ENCODE assay signal across 11 cellular contexts in the genomic region with DNA sequence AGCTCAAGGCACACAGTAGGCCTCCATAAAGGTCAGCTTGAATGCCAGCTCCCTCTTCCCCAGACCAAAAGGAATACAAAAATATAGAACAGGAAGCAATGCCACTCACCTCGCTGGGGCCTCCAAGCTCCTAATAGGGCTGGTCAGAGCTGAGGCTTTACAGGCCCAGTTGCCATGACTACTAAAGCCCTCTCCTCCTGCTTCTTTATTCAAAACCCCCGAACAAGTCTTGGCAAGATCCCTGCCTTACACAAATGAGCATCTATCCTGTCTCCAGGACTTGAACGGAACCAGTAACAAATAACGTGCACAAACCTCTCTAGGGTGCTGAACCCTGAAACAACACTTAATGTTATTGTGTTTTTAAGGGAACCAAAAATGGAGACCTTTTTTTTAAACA.
A peak's percentile ranks its signal among the peaks of the same experiment; 100 is the strongest.
DNase-seq lines count a peak whose midpoint lies in the region; ATAC-seq and TF ChIP-seq lines count a peak whose summit lies in the region.
"Had no signal": no experiment of that assay in that cellular context is flagged by ENCODE, and none has a peak within 500 bp of the region (broad histone marks: within the 10 kb centered on the region; RNA-seq: fewer than 3 reads in every experiment).

No MANE protein-coding gene starts in this region.

- no peak overlapping the region for H3K4me3 Mint-ChIP-seq in GM23338
- H3K4me3 Mint-ChIP-seq in endodermal cell = no peak overlapping the region
- no peak overlapping the region for H3K4me3 Mint-ChIP-seq in activated T-helper 2 cell treated with anti-CD3 and anti-CD28 coated beads, Interferon-gamma antibody, Interleukin-2, Interleukin-4, amounts not matched to agents 10 μg/mL and 5 μg/mL and 100 μg/mL, durations not matched to agents 14 hours and 24 hours and 36 hours (ENCODE audit: low read depth)
- no peak overlapping the region for H3K4me3 Mint-ChIP-seq in effector memory CD8-positive, alpha-beta T cell
- H3K4me3 Mint-ChIP-seq: activated T-cell treated with anti-CD3 and anti-CD28 coated beads, Interleukin-2, amount 50 U/mL, for 72 hours had no signal

- no peaks in the 10 kb centered on the region; the same call in 1 of the 2 replicates for H3K36me3 ChIP-seq in GM23338 (ENCODE audit: insufficient read depth)
- H3K36me3 ChIP-seq in endodermal cell (ENCODE audit: control insufficient read depth, insufficient read depth, low read length) = no peaks in the 10 kb centered on the region
- H3K36me3 ChIP-seq in osteoblast (ENCODE audit: insufficient read depth, low read length) = no peaks in the 10 kb centered on the region
- H3K36me3 ChIP-seq: uterus had no signal

- no peaks in the 10 kb centered on the region for H3K9me3 ChIP-seq in endodermal cell (ENCODE audit: control insufficient read depth, low read length)
- no peaks in the 10 kb centered on the region for H3K9me3 ChIP-seq in osteoblast (ENCODE audit: low read depth, low read length)
- H3K9me3 ChIP-seq: uterus had no signal

- H3K79me2 ChIP-seq in GM23338 (replicated peaks; ENCODE audit: insufficient read depth) (no peaks in the 10 kb centered on the region), osteoblast (ENCODE audit: insufficient read depth, low read length) (peaks cover 8% of the 10 kb centered on the region)

- H3K27me3 Mint-ChIP-seq in GM23338 (ENCODE audit: insufficient read depth, low read depth, poor library complexity) = peaks cover 2% of the 10 kb centered on the region
- no peaks in the 10 kb centered on the region for H3K27me3 Mint-ChIP-seq in endodermal cell (ENCODE audit: insufficient read depth)
- no peaks in the 10 kb centered on the region for H3K27me3 Mint-ChIP-seq in activated T-helper 2 cell treated with anti-CD3 and anti-CD28 coated beads, Interferon-gamma antibody, Interleukin-2, Interleukin-4, amounts not matched to agents 10 μg/mL and 5 μg/mL and 100 μg/mL, durations not matched to agents 14 hours and 24 hours and 36 hours (ENCODE audit: low read depth)
- H3K27me3 Mint-ChIP-seq in effector memory CD8-positive, alpha-beta T cell = no peaks in the 10 kb centered on the region

- no peaks in the 10 kb centered on the region; the same call in 1 of the 2 replicates for H3K9me2 ChIP-seq in GM23338 (ENCODE audit: insufficient read depth)

- H2AFZ ChIP-seq in GM23338 (no peak overlapping the region), osteoblast (ENCODE audit: low read length) (no peak overlapping the region)

- H3K4me1 Mint-ChIP-seq in GM23338 (peaks cover 22% of the 10 kb centered on the region), endodermal cell (peaks cover 39% of the 10 kb centered on the region)
- H3K4me1 Mint-ChIP-seq in activated T-helper 2 cell treated with anti-CD3 and anti-CD28 coated beads, Interferon-gamma antibody, Interleukin-2, Interleukin-4, amounts not matched to agents 10 μg/mL and 5 μg/mL and 100 μg/mL, durations not matched to agents 14 hours and 24 hours and 36 hours (ENCODE audit: low read depth) = no peaks in the 10 kb centered on the region
- H3K4me1 Mint-ChIP-seq in effector memory CD8-positive, alpha-beta T cell (ENCODE audit: low read depth in 2 of 2) = peaks cover 3 to 6% of the 10 kb centered on the region in 2 donors

- 67 to 76% methylated on average over 2 to 4 of the region's 4 CpGs for WGBS in endodermal cell (ENCODE audit: insufficient coverage in 1 of 2, insufficient read length in 1 of 2), 2 experiments

- intact Hi-C loops in activated T-helper 2 cell treated with anti-CD3 and anti-CD28 coated beads, Interferon-gamma antibody, Interleukin-2, Interleukin-4, amounts not matched to agents 10 μg/mL and 5 μg/mL and 100 μg/mL, durations not matched to agents 14 hours and 24 hours and 36 hours (cut with micrococcal nuclease) = no loop called here

- DNase-seq in GM23338 (ENCODE audit: low spot score) = peak; percentile 46
- peak; percentile 44 for DNase-seq in NCI-H345 treated with DMSO at 0.1 percent for 48 hours (lab: John Stamatoyannopoulos, UW; ENCODE audit: unreplicated experiment)
- peak; percentile 58 for DNase-seq in endodermal cell
- DNase-seq in osteoblast (ENCODE audit: insufficient read length, low spot score, missing footprints) = no peak
- no peak for DNase-seq in activated T-helper 2 cell treated with anti-CD3 and anti-CD28 coated beads, Interferon-gamma antibody, Interleukin-2, Interleukin-4, amounts not matched to agents 10 μg/mL and 5 μg/mL and 100 μg/mL, durations not matched to agents 14 hours and 24 hours and 36 hours (ENCODE audit: low spot score)
- no peak for DNase-seq in activated CD4-positive, alpha-beta T cell treated with anti-CD3 and anti-CD28 coated beads for 48 hours
- DNase-seq in effector memory CD8-positive, alpha-beta T cell = no peak
- DNase-seq: activated T-cell treated with anti-CD3 and anti-CD28 coated beads, Interleukin-2, amount 50 U/mL, for 72 hours; effector CD4-positive, alpha-beta T cell had no signal

- peaks cover 3% of the 10 kb centered on the region; the same call in 1 of the 3 replicates for H3K9me3 Mint-ChIP-seq in GM23338
- peaks cover 9% of the 10 kb centered on the region for H3K9me3 Mint-ChIP-seq in endodermal cell
- H3K9me3 Mint-ChIP-seq in activated T-helper 2 cell treated with anti-CD3 and anti-CD28 coated beads, Interferon-gamma antibody, Interleukin-2, Interleukin-4, amounts not matched to agents 10 μg/mL and 5 μg/mL and 100 μg/mL, durations not matched to agents 14 hours and 24 hours and 36 hours = no peaks in the 10 kb centered on the region
- H3K9me3 Mint-ChIP-seq in effector memory CD8-positive, alpha-beta T cell = no peaks in the 10 kb centered on the region
- H3K9me3 Mint-ChIP-seq: activated T-cell treated with anti-CD3 and anti-CD28 coated beads, Interleukin-2, amount 50 U/mL, for 72 hours had no signal

- H3F3A ChIP-seq in GM23338 (replicated peaks; ENCODE audit: low read depth) = no peaks in the 10 kb centered on the region

- H3K4me1 ChIP-seq in GM23338 (ENCODE audit: insufficient read depth) = peaks cover 8% of the 10 kb centered on the region; the same call in 1 of the 2 replicates
- peaks cover 7% of the 10 kb centered on the region for H3K4me1 ChIP-seq in endodermal cell (ENCODE audit: control insufficient read depth, insufficient read depth, low read length)
- H3K4me1 ChIP-seq in osteoblast (ENCODE audit: insufficient read depth, low read length) = peaks cover 46% of the 10 kb centered on the region
- H3K4me1 ChIP-seq: uterus had no signal

- TF ChIP-seq CTCF in GM23338 (conservative IDR thresholded peaks at IDR 0.05; ENCODE audit: low read depth in 2 of 2) = no peak
- TF ChIP-seq CTCF in endodermal cell (conservative IDR thresholded peaks at IDR 0.05) = no peak
- no peak for TF ChIP-seq CTCF in osteoblast (IDR thresholded peaks at IDR 0.05; ENCODE audit: extremely low read depth, low read depth, low read length)

- H3K27me3 ChIP-seq in GM23338 (ENCODE audit: insufficient read depth) = no peaks in the 10 kb centered on the region
- H3K27me3 ChIP-seq in endodermal cell (ENCODE audit: control insufficient read depth, insufficient read depth, low read length, poor library complexity, severe bottlenecking) = no peaks in the 10 kb centered on the region
- no peaks in the 10 kb centered on the region for H3K27me3 ChIP-seq in osteoblast (ENCODE audit: insufficient read depth, low read length)
- H3K27me3 ChIP-seq: uterus had no signal

- ATAC-seq in GM23338 (peak; percentile 87), GM18520 (IDR thresholded peaks at IDR 0.05; ENCODE audit: unreplicated experiment) (no peak)
- no peak for ATAC-seq in effector memory CD8-positive, alpha-beta T cell (replicated peaks)
- ATAC-seq: activated T-cell treated with anti-CD3 and anti-CD28 coated beads, Interleukin-2, amount 50 U/mL, for 72 hours had no signal

- H3K36me3 Mint-ChIP-seq in GM23338 (ENCODE audit: low read depth) (no peaks in the 10 kb centered on the region), endodermal cell (ENCODE audit: low read depth) (peaks cover under 1% of the 10 kb centered on the region)
- H3K36me3 Mint-ChIP-seq in activated T-helper 2 cell treated with anti-CD3 and anti-CD28 coated beads, Interferon-gamma antibody, Interleukin-2, Interleukin-4, amounts not matched to agents 10 μg/mL and 5 μg/mL and 100 μg/mL, durations not matched to agents 14 hours and 24 hours and 36 hours (ENCODE audit: low read depth) = no peaks in the 10 kb centered on the region
- no peaks in the 10 kb centered on the region for H3K36me3 Mint-ChIP-seq in effector memory CD8-positive, alpha-beta T cell (ENCODE audit: insufficient read depth)

- no peak overlapping the region for H3K4me2 ChIP-seq in GM23338
- peak overlapping the region; percentile 35 for H3K4me2 ChIP-seq in osteoblast (ENCODE audit: insufficient read depth, low read length)

- H3K9ac ChIP-seq in endodermal cell (ENCODE audit: extremely low read depth, low read length, poor library complexity, severe bottlenecking) = no peak overlapping the region

- H3K4me3 ChIP-seq in GM23338 = no peak overlapping the region
- no peak overlapping the region for H3K4me3 ChIP-seq in endodermal cell (ENCODE audit: low read length)
- H3K4me3 ChIP-seq in osteoblast (ENCODE audit: insufficient read depth, low read length) = no peak overlapping the region
- H3K4me3 ChIP-seq: uterus had no signal

- no peak overlapping the region; the same call in 1 of the 2 replicates for H3K27ac Mint-ChIP-seq in GM23338
- peak overlapping the region; percentile 6 for H3K27ac Mint-ChIP-seq in endodermal cell
- H3K27ac Mint-ChIP-seq in activated T-helper 2 cell treated with anti-CD3 and anti-CD28 coated beads, Interferon-gamma antibody, Interleukin-2, Interleukin-4, amounts not matched to agents 10 μg/mL and 5 μg/mL and 100 μg/mL, durations not matched to agents 14 hours and 24 hours and 36 hours = no peak overlapping the region
- H3K27ac Mint-ChIP-seq in effector memory CD8-positive, alpha-beta T cell = no peak overlapping the region
- H3K27ac Mint-ChIP-seq: activated T-cell treated with anti-CD3 and anti-CD28 coated beads, Interleukin-2, amount 50 U/mL, for 72 hours had no signal

- no peaks in the 10 kb centered on the region for H4K20me1 ChIP-seq in GM23338 (replicated peaks; ENCODE audit: insufficient read depth)
- peaks cover 3% of the 10 kb centered on the region for H4K20me1 ChIP-seq in osteoblast (ENCODE audit: insufficient read depth, low read length)

- no peak overlapping the region for H3K27ac ChIP-seq in GM23338 (ENCODE audit: low read depth)
- peak overlapping the region; percentile 61 for H3K27ac ChIP-seq in endodermal cell (ENCODE audit: low read depth, low read length)
- H3K27ac ChIP-seq in osteoblast (ENCODE audit: low read depth, low read length) = peak overlapping the region; percentile 62

TF ChIP-seq in GM23338, 12 proteins besides CTCF, POLR2A, EP300 and RAD21 (continues in another document):
- TF ChIP-seq CREB1 (CRISPR knock-in tag; IDR thresholded peaks at IDR 0.05; ENCODE audit: low read depth) (no peak), POLR2AphosphoS5 (IDR thresholded peaks at IDR 0.05; ENCODE audit: low read depth) (no peak), EZH2phosphoT487 (IDR thresholded peaks at IDR 0.05; ENCODE audit: unreplicated experiment) (no peak)

Comparison
In these comparisons a context has a peak if more than half of its experiments do, and no peak if none do; other contexts are left out.
1. DNase-seq: peak in GM23338 (single experiment), NCI-H345 treated with DMSO at 0.1 percent for 48 hours (single experiment) and endodermal cell (single experiment); none in osteoblast (single experiment), activated T-helper 2 cell treated with anti-CD3 and anti-CD28 coated beads, Interferon-gamma antibody, Interleukin-2, Interleukin-4, amounts not matched to agents 10 μg/mL and 5 μg/mL and 100 μg/mL, durations not matched to agents 14 hours and 24 hours and 36 hours (single experiment), activated CD4-positive, alpha-beta T cell treated with anti-CD3 and anti-CD28 coated beads for 48 hours (single experiment) and effector memory CD8-positive, alpha-beta T cell (0 of 3).